ENCODE assay signal across 16 cellular contexts in the genomic region with DNA sequence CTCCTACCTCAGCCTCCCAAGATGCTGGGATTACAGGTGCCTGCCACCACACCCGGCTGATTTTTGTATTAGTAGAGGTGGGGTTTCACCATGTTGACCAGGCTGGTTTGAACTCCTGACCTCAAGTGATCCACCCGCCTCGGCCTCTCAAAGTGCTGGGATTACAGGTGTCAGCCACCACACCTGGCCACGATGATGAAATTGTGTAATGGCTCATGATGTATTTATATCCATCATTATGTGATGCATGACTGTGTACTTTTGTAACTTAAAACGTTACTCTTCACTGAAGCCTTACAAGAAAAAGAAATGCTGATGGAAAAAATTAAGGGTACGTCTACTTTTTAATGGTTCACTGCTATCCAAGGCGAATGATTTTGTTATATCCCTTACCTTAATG. TPM values are rescaled to one million over a fixed set of nuclear protein-coding genes. Genes with fewer than 3 reads are reported as not detected.
DNase-seq lines count a peak whose midpoint lies in the region; ATAC-seq and TF ChIP-seq lines count a peak whose summit lies in the region.
"Had no signal": no experiment of that assay in that cellular context is flagged by ENCODE, and none has a peak within 500 bp of the region (broad histone marks: within the 10 kb centered on the region; RNA-seq: fewer than 3 reads in every experiment).

No MANE protein-coding gene starts in this region.

- POLR2A ChIA-PET in CD4-positive, alpha-beta T cell (lab: Charles Lee), result no interaction called here
- POLR2A ChIA-PET in activated CD4-positive, alpha-beta memory T cell treated with anti-CD3 and anti-CD28 coated beads for 36 hours (lab: Charles Lee), result no interaction called here

- no peaks in the 10 kb centered on the region for H3K27me3 ChIP-seq in CD4-positive, alpha-beta T cell (ENCODE audit: control insufficient read depth, insufficient read depth, low read length)
- H3K27me3 ChIP-seq in Peyer's patch, result no peaks in the 10 kb centered on the region

- H3K9me3 ChIP-seq in CD4-positive, alpha-beta T cell (ENCODE audit: control insufficient read depth, low read length), result no peaks in the 10 kb centered on the region
- H3K9me3 ChIP-seq in T-helper 17 cell (ENCODE audit: control insufficient read depth, low read length, poor library complexity, severe bottlenecking), result no peaks in the 10 kb centered on the region
- no peaks in the 10 kb centered on the region for H3K9me3 ChIP-seq in Peyer's patch
- H3K9me3 ChIP-seq: Caco-2 had no signal

- peak overlapping the region; percentile 4 for H3K4me3 Mint-ChIP-seq in CD4-positive, alpha-beta T cell
- H3K4me3 Mint-ChIP-seq in T-helper 17 cell (no peak overlapping the region), progenitor cell of endocrine pancreas (ENCODE audit: low read depth) (no peak overlapping the region)
- no peak overlapping the region for H3K4me3 Mint-ChIP-seq in activated CD4-positive, alpha-beta memory T cell treated with anti-CD3 and anti-CD28 coated beads for 36 hours
- H3K4me3 Mint-ChIP-seq: CD8-positive, alpha-beta T cell; GM23338; H9 had no signal

- no peaks in the 10 kb centered on the region for H3K9me3 Mint-ChIP-seq in CD4-positive, alpha-beta T cell
- no peaks in the 10 kb centered on the region for H3K9me3 Mint-ChIP-seq in progenitor cell of endocrine pancreas (ENCODE audit: low read depth)
- no peaks in the 10 kb centered on the region for H3K9me3 Mint-ChIP-seq in activated CD4-positive, alpha-beta memory T cell treated with anti-CD3 and anti-CD28 coated beads for 36 hours
- H3K9me3 Mint-ChIP-seq: CD8-positive, alpha-beta T cell; GM23338; H9 had no signal

- H3K27ac Mint-ChIP-seq in CD4-positive, alpha-beta T cell, result no peak overlapping the region
- peak overlapping the region; percentile 75 for H3K27ac Mint-ChIP-seq in T-helper 17 cell
- H3K27ac Mint-ChIP-seq in progenitor cell of endocrine pancreas, result peak overlapping the region; percentile 37
- H3K27ac Mint-ChIP-seq in activated CD4-positive, alpha-beta memory T cell treated with anti-CD3 and anti-CD28 coated beads for 36 hours, result no peak overlapping the region
- H3K27ac Mint-ChIP-seq: GM23338, H9 had no signal

- TF ChIP-seq POLR2A in Peyer's patch (IDR thresholded peaks at IDR 0.05), result no peak

- no peaks in the 10 kb centered on the region for H3K27me3 Mint-ChIP-seq in CD4-positive, alpha-beta T cell
- H3K27me3 Mint-ChIP-seq in T-helper 17 cell (no peaks in the 10 kb centered on the region), progenitor cell of endocrine pancreas (no peaks in the 10 kb centered on the region)
- H3K27me3 Mint-ChIP-seq in activated CD4-positive, alpha-beta memory T cell treated with anti-CD3 and anti-CD28 coated beads for 36 hours, result no peaks in the 10 kb centered on the region

- intact Hi-C loops in CD4-positive, alpha-beta T cell (cut with DNase I, micrococcal nuclease), result loop anchor here in 1 of 2 experiments (10.0 kb wide), 1 partner anchor 985 kb away; a partner anchor contains a TSS
- intact Hi-C loops in activated CD4-positive, alpha-beta memory T cell treated with anti-CD3 and anti-CD28 coated beads for 36 hours (cut with micrococcal nuclease), result no loop called here

- peaks cover 0 to 98% (median 7%) of the 10 kb centered on the region in 3 donors for H3K36me3 ChIP-seq in Peyer's patch

- CTCF ChIA-PET in CD4-positive, alpha-beta T cell (lab: Charles Lee), result no interaction called here
- CTCF ChIA-PET in activated CD4-positive, alpha-beta memory T cell treated with anti-CD3 and anti-CD28 coated beads for 36 hours (lab: Charles Lee), result interaction anchor here (1.1 kb wide), 1 partner anchor 18 kb away, joined by 8 read pairs; no protein-coding TSS in a partner anchor

- no peak for DNase-seq in CD4-positive, alpha-beta T cell
- no peak for DNase-seq in T-helper 17 cell
- no peak for DNase-seq in progenitor cell of endocrine pancreas (ENCODE audit: low spot score, unreplicated experiment)
- DNase-seq in activated CD4-positive, alpha-beta memory T cell treated with anti-CD3 and anti-CD28 coated beads for 36 hours, result no peak
- no peak for DNase-seq in Peyer's patch
- DNase-seq in activated CD4-positive, alpha-beta T cell treated with anti-CD3 and anti-CD28 coated beads, Interleukin-2, amount 50 U/mL, for 1 hour, result no peak
- DNase-seq: C1 segment of cervical spinal cord; Caco-2; CD8-positive, alpha-beta T cell; DMS153; DND-41; H9 had no signal

- no peak for ATAC-seq in CD4-positive, alpha-beta T cell (ENCODE audit: poor library complexity)
- ATAC-seq in T-helper 17 cell, result no peak
- ATAC-seq: CD8-positive, alpha-beta T cell; GM23338; HCT116 had no signal

- TF ChIP-seq CTCF in CD4-positive, alpha-beta T cell (IDR thresholded peaks at IDR 0.05), result no peak
- no peak for TF ChIP-seq CTCF in progenitor cell of endocrine pancreas (IDR thresholded peaks at IDR 0.05; ENCODE audit: unreplicated experiment)
- no peak for TF ChIP-seq CTCF in Peyer's patch (IDR thresholded peaks at IDR 0.05)

- H3K36me3 Mint-ChIP-seq in CD4-positive, alpha-beta T cell (ENCODE audit: low read depth), result peaks cover 95% of the 10 kb centered on the region
- H3K36me3 Mint-ChIP-seq in T-helper 17 cell (ENCODE audit: low read depth) (peaks cover 11% of the 10 kb centered on the region), progenitor cell of endocrine pancreas (ENCODE audit: insufficient read depth) (peaks cover 44% of the 10 kb centered on the region)
- peaks cover 64% of the 10 kb centered on the region for H3K36me3 Mint-ChIP-seq in activated CD4-positive, alpha-beta memory T cell treated with anti-CD3 and anti-CD28 coated beads for 36 hours

- H3K4me3 ChIP-seq in Peyer's patch, result no peak overlapping the region
- H3K4me3 ChIP-seq: GM12878, GM23338 had no signal

- H3K4me1 ChIP-seq in Peyer's patch, result peaks cover 0 to 17% (median 0%) of the 10 kb centered on the region in 4 donors
- H3K4me1 ChIP-seq: Caco-2 had no signal

- peaks cover 39% of the 10 kb centered on the region for H3K4me1 Mint-ChIP-seq in CD4-positive, alpha-beta T cell (ENCODE audit: low read depth)
- H3K4me1 Mint-ChIP-seq in T-helper 17 cell, result peaks cover 31% of the 10 kb centered on the region
- H3K4me1 Mint-ChIP-seq in progenitor cell of endocrine pancreas (ENCODE audit: low read depth), result no peaks in the 10 kb centered on the region
- peaks cover 32% of the 10 kb centered on the region for H3K4me1 Mint-ChIP-seq in activated CD4-positive, alpha-beta memory T cell treated with anti-CD3 and anti-CD28 coated beads for 36 hours (ENCODE audit: low read depth)
- H3K4me1 Mint-ChIP-seq: GM23338 had no signal

- H3K27ac ChIP-seq in CD4-positive, alpha-beta T cell (ENCODE audit: low read depth, low read length), result no peak overlapping the region
- H3K27ac ChIP-seq in Peyer's patch, result no peak overlapping the region

RNA-seq across cellular contexts. Expression of a gene that starts 7.5 kb away (rescaled TPM):
- 100 to 1,000 TPM; 141 to 149 TPM for total RNA-seq in CD4-positive, alpha-beta T cell
- 100 to 1,000 TPM; 121 to 135 TPM for total RNA-seq in T-helper 17 cell
- total RNA-seq in progenitor cell of endocrine pancreas, result 197 and 199 TPM in 2 replicates
- total RNA-seq in activated CD4-positive, alpha-beta memory T cell treated with anti-CD3 and anti-CD28 coated beads for 36 hours, result 100 to 1,000 TPM; 175 to 177 TPM
- total RNA-seq in Peyer's patch, result 100 to 1,000 TPM; 141 to 313 (median 167) TPM

RNA-seq across cellular contexts. Expression of a gene that starts 27.1 kb away (rescaled TPM):
- total RNA-seq in CD4-positive, alpha-beta T cell, result under 1 TPM; 0.27 to 0.53 TPM
- total RNA-seq in T-helper 17 cell (under 1 TPM; 0.18 to 0.30 TPM), progenitor cell of endocrine pancreas (not detected in 2 replicates), Peyer's patch (not detected)
- not detected for total RNA-seq in activated CD4-positive, alpha-beta memory T cell treated with anti-CD3 and anti-CD28 coated beads for 36 hours
- total RNA-seq: H4 had no signal

RNA-seq across cellular contexts. Expression of a gene that starts 39.8 kb away (rescaled TPM):
- 10 to 100 TPM; 21.2 to 24.8 TPM for total RNA-seq in CD4-positive, alpha-beta T cell
- total RNA-seq in T-helper 17 cell (10 to 100 TPM; 37.5 to 39.5 TPM), progenitor cell of endocrine pancreas (62.6 and 64.6 TPM in 2 replicates), Peyer's patch (10 to 100 TPM in 3 of 4 donors, 1 to 10 TPM in 1; 9.3 to 38.6 (median 19.8) TPM)
- total RNA-seq in activated CD4-positive, alpha-beta memory T cell treated with anti-CD3 and anti-CD28 coated beads for 36 hours, result 100 to 1,000 TPM; 159 to 164 TPM

Comparison
In these comparisons a context has a peak if more than half of its experiments do, and no peak if none do; other contexts are left out.
1. H3K27ac Mint-ChIP-seq: peak in T-helper 17 cell (single experiment) and progenitor cell of endocrine pancreas (single experiment); none in CD4-positive, alpha-beta T cell (single experiment) and activated CD4-positive, alpha-beta memory T cell treated with anti-CD3 and anti-CD28 coated beads for 36 hours (single experiment).